Comparison of ENCODE assay signal across 2 cellular contexts in genomic region chr10:99571816-99572215, GRCh38.
TF ChIP-seq lines count a peak whose summit lies in the region.

No MANE protein-coding gene starts in this region.

TF ChIP-seq in HepG2, 621 proteins besides CTCF, POLR2A, EP300 and RAD21:
- TF ChIP-seq ZBTB40 (IDR thresholded peaks at IDR 0.05) (peak; percentile 35; the same call in 1 of the 2 replicates), ZBTB40 (CRISPR knock-in tag; IDR thresholded peaks at IDR 0.05) (no peak), NCOA1 (CRISPR knock-in tag; IDR thresholded peaks at IDR 0.05) (no peak)
TF ChIP-seq in HepG2: peak in this region for 1.

TF ChIP-seq in K562, 482 proteins besides CTCF, POLR2A, EP300 and RAD21:
- TF ChIP-seq KDM1A (IDR thresholded peaks at IDR 0.05) (no peak), BHLHE40 (IDR thresholded peaks at IDR 0.05; ENCODE audit: low read length) (no peak), PRPF4 (IDR thresholded peaks at IDR 0.05; ENCODE audit: insufficient read depth, low read depth, low read length, poor library complexity, severe bottlenecking) (no peak), MBD2 (IDR thresholded peaks at IDR 0.05; ENCODE audit: borderline replicate concordance, low read depth) (no peak), CCAR2 (IDR thresholded peaks at IDR 0.05; ENCODE audit: low read depth, low read length) (no peak), ILF3 (IDR thresholded peaks at IDR 0.05; ENCODE audit: borderline replicate concordance) (no peak), CEBPG (CRISPR knock-in tag; IDR thresholded peaks at IDR 0.05) (no peak), CEBPG (tag; conservative IDR thresholded peaks at IDR 0.05 in 1 of 2, IDR thresholded peaks at IDR 0.05 in 1 of 2) (no peak), CBX5 (IDR thresholded peaks at IDR 0.05; ENCODE audit: borderline replicate concordance, low read depth) (no peak), ZBTB40 (IDR thresholded peaks at IDR 0.05) (peak; percentile 88), ZBTB40 (CRISPR knock-in tag; IDR thresholded peaks at IDR 0.05) (peak; percentile 73; the same call in 1 of the 2 replicates)
